ENCODE assay signal across 8 cellular contexts in the genomic region with DNA sequence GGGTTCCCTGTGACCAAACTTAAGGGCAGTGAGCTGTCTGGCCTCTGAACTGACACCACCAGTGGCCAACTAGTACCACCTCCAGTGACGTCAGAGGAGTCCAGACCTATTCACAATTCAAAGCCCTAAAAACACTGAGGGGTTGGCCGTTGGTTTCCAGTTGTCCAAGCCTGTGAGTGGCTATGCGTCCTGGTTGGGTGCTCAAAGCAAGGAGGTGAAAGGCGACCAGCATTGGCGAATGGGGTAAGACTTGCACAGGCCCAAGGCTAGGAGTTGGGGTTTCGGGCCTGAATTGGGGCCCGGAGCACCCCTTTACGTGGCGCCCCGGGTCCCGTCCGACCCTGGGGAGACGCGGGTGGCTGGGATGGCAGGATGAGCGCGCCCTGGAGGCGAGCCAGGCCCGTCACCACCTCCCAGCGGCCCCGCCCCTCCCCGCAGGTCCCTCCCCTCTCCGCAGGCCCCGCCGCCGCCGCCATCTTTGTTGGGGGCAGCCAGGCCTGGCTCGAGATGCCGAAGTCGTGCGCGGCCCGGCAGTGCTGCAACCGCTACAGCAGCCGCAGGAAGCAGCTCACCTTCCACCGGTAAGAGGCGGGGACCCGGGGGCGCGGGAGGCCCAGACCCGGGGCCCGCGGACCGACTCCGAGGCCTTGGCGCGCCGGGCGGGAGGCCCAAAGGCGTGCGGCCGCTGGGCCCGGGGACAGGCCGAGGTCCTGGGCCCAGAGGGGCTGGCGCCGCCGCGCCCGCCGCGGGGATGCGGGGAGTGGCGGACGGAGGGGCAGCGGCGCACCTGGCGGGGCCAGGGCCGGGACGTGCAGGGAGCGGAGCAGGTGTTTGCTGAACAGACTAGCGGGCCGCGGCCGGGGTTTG. TPM values are rescaled to one million over a fixed set of nuclear protein-coding genes. Genes with fewer than 3 reads are reported as not detected.
DNase-seq lines count a peak whose midpoint lies in the region; ATAC-seq and TF ChIP-seq lines count a peak whose summit lies in the region.

A gene with protein sequence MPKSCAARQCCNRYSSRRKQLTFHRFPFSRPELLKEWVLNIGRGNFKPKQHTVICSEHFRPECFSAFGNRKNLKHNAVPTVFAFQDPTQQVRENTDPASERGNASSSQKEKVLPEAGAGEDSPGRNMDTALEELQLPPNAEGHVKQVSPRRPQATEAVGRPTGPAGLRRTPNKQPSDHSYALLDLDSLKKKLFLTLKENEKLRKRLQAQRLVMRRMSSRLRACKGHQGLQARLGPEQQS (plus strand): TSS at position 157 of the 867 bp plus-strand sequence. CDS start 351 bp downstream, at position 508.

- no peak for DNase-seq in AG04449 (ENCODE audit: low read depth, low spot score)
- peak; percentile 61 for DNase-seq in NCI-H345 treated with DMSO at 0.1 percent for 48 hours (lab: John Stamatoyannopoulos, UW; ENCODE audit: unreplicated experiment)
- DNase-seq in activated CD4-positive, alpha-beta T cell treated with anti-CD3 and anti-CD28 coated beads for 36 hours, result peak; percentile 96
- DNase-seq in choroid plexus epithelial cell (ENCODE audit: low read depth), result peak; percentile 92
- DNase-seq in stimulated activated CD4-positive, alpha-beta T cell treated with anti-CD3 and anti-CD28 coated beads, Interleukin-1b, Interleukin-23, amount 100 ng/mL, for 4 hours (ENCODE audit: low read depth in 2 of 2), result peak; percentile 84 to 92

- H3K36me3 Mint-ChIP-seq in activated CD4-positive, alpha-beta T cell treated with anti-CD3 and anti-CD28 coated beads for 36 hours (ENCODE audit: low read depth), result peaks cover 41% of the 10 kb centered on the region

- intact Hi-C loops in activated CD4-positive, alpha-beta T cell treated with anti-CD3 and anti-CD28 coated beads for 36 hours (cut with DNase I, micrococcal nuclease), result loop anchor here (1.0 to 5.0 kb wide), 10 partner anchors 12 to 633 kb away; a partner anchor contains a TSS

- H3K4me1 Mint-ChIP-seq in activated CD4-positive, alpha-beta T cell treated with anti-CD3 and anti-CD28 coated beads for 36 hours, result peaks cover 28% of the 10 kb centered on the region

- POLR2A ChIA-PET in AG04449 (lab: Yijun Ruan, JAX), result interaction anchor here (0.6 kb wide), 1 partner anchor 9 kb away, joined by 3 read pairs; no protein-coding TSS in a partner anchor
- POLR2A ChIA-PET in activated CD4-positive, alpha-beta T cell treated with anti-CD3 and anti-CD28 coated beads for 36 hours (lab: Charles Lee), result interaction anchor here (0.6 to 0.7 kb wide), 2 partner anchors 21 to 77 kb away, joined by 3 to 6 read pairs; a partner anchor contains a TSS

- peak within 1 kb of the TSS; percentile 77 for H3K27ac ChIP-seq in layer of hippocampus (ENCODE audit: low read depth, low read length)

- peak within 1 kb of the TSS; percentile 78 for H3K27ac Mint-ChIP-seq in activated CD4-positive, alpha-beta T cell treated with anti-CD3 and anti-CD28 coated beads for 36 hours

- TF ChIP-seq CTCF in AG04449 (IDR thresholded peaks at IDR 0.05; ENCODE audit: insufficient read depth, low read length, missing control alignments) (no peak), choroid plexus epithelial cell (conservative IDR thresholded peaks at IDR 0.05; ENCODE audit: low read depth, low read length) (no peak)

- H3K27me3 ChIP-seq in layer of hippocampus (ENCODE audit: control insufficient read depth, insufficient read depth, low read length), result no peaks in the 10 kb centered on the region

- H3K4me3 Mint-ChIP-seq in activated CD4-positive, alpha-beta T cell treated with anti-CD3 and anti-CD28 coated beads for 36 hours, result peak within 1 kb of the TSS; percentile 85

- H3K4me3 ChIP-seq in AG04449 (ENCODE audit: low read depth, low read length) (peak within 1 kb of the TSS; percentile 70), choroid plexus epithelial cell (ENCODE audit: low read depth, low read length) (peak within 1 kb of the TSS; percentile 78)

- no peaks in the 10 kb centered on the region for H3K27me3 Mint-ChIP-seq in activated CD4-positive, alpha-beta T cell treated with anti-CD3 and anti-CD28 coated beads for 36 hours

- H3K9me3 Mint-ChIP-seq in activated CD4-positive, alpha-beta T cell treated with anti-CD3 and anti-CD28 coated beads for 36 hours (ENCODE audit: low read depth), result no peaks in the 10 kb centered on the region

- CTCF ChIA-PET in AG04449 (lab: Yijun Ruan, JAX), result interaction anchor here (0.6 to 1.2 kb wide), 3 partner anchors 10 to 503 kb away, joined by 3 read pairs; no protein-coding TSS in a partner anchor
- CTCF ChIA-PET in activated CD4-positive, alpha-beta T cell treated with anti-CD3 and anti-CD28 coated beads for 36 hours (lab: Charles Lee), result interaction anchor here (0.5 to 1.6 kb wide), 5 partner anchors 7 to 139 kb away, joined by 3 to 7 read pairs (median 4); a partner anchor contains a TSS

- peak; percentile 46 for ATAC-seq in GM18858 (IDR thresholded peaks at IDR 0.05; ENCODE audit: unreplicated experiment)
- ATAC-seq in HG03066 (IDR thresholded peaks at IDR 0.05; ENCODE audit: low read depth, unreplicated experiment), result peak; percentile 84
- peak; percentile 98 for ATAC-seq in activated CD4-positive, alpha-beta T cell treated with anti-CD3 and anti-CD28 coated beads for 36 hours

RNA-seq across cellular contexts. Expression of the gene that starts here (rescaled TPM):
- 10 to 100 TPM; 19.4 to 22.1 TPM for total RNA-seq in activated CD4-positive, alpha-beta T cell treated with anti-CD3 and anti-CD28 coated beads for 36 hours

Comparison
In these comparisons a context has a peak if more than half of its experiments do, and no peak if none do; other contexts are left out.
1. ATAC-seq: peak in every context shown above with its lines; median percentile 98 in activated CD4-positive, alpha-beta T cell treated with anti-CD3 and anti-CD28 coated beads for 36 hours; 84 in HG03066; 46 in GM18858.